15 cellular contexts compared by ENCODE assay signal in genomic region chr14:100155881-100156645, GRCh38. TPM values are rescaled to one million over a fixed set of nuclear protein-coding genes. Genes with fewer than 3 reads are reported as not detected.
DNase-seq lines count a peak whose midpoint lies in the region; TF ChIP-seq lines count a peak whose summit lies in the region.
"Had no signal": no experiment of that assay in that cellular context is flagged by ENCODE, and none has a peak within 500 bp of the region (broad histone marks: within the 10 kb centered on the region; RNA-seq: fewer than 3 reads in every experiment).

No MANE protein-coding gene starts in this region.

- H3K27me3 ChIP-seq in esophagus (ENCODE audit: control insufficient read depth in 1 of 2, insufficient read depth in 2 of 2, low read length in 2 of 2) (no peaks in the 10 kb centered on the region), osteoblast (ENCODE audit: insufficient read depth, low read length) (peaks cover 27% of the 10 kb centered on the region)

- H3K9me3 ChIP-seq in esophagus (ENCODE audit: control insufficient read depth in 2 of 2, insufficient read depth in 1 of 2, low read depth in 1 of 2, low read length in 1 of 2), result peaks cover 5 to 13% of the 10 kb centered on the region in 2 donors
- H3K9me3 ChIP-seq in osteoblast (ENCODE audit: low read depth, low read length), result peaks cover 10% of the 10 kb centered on the region
- H3K9me3 ChIP-seq: ovary had no signal

- H2AFZ ChIP-seq in osteoblast (ENCODE audit: low read length), result peak overlapping the region; percentile 57

- WGBS in esophagus, 2 donors, result 33 to 48% methylated on average over 11 of the region's 11 CpGs

- no peaks in the 10 kb centered on the region for H4K20me1 ChIP-seq in osteoblast (ENCODE audit: insufficient read depth, low read length)

- peak overlapping the region; percentile 48 for H3K4me2 ChIP-seq in osteoblast (ENCODE audit: insufficient read depth, low read length)

- H3K36me3 ChIP-seq in esophagus (ENCODE audit: control insufficient read depth in 2 of 2, insufficient read depth in 2 of 2, low read length in 1 of 2), result peaks cover 0 to 2% of the 10 kb centered on the region in 2 donors
- H3K36me3 ChIP-seq in osteoblast (ENCODE audit: insufficient read depth, low read length), result no peaks in the 10 kb centered on the region
- H3K36me3 ChIP-seq: lower lobe of right lung, ovary, tibial nerve had no signal

- H3K4me1 ChIP-seq in esophagus (ENCODE audit: control insufficient read depth in 2 of 2, insufficient read depth in 2 of 2, low read length in 1 of 2), result peaks cover 6 to 38% of the 10 kb centered on the region in 2 donors
- no peaks in the 10 kb centered on the region for H3K4me1 ChIP-seq in osteoblast (ENCODE audit: insufficient read depth, low read length)

- H3K79me2 ChIP-seq in osteoblast (ENCODE audit: insufficient read depth, low read length), result no peaks in the 10 kb centered on the region

- H3K4me3 ChIP-seq in esophagus (ENCODE audit: low read depth in 1 of 2, low read length in 2 of 2), result no peak overlapping the region
- H3K4me3 ChIP-seq in osteoblast (ENCODE audit: insufficient read depth, low read length), result no peak overlapping the region
- H3K4me3 ChIP-seq: lower lobe of right lung, ovary, SK-N-MC, tibial nerve had no signal

- H3K27ac ChIP-seq in esophagus (ENCODE audit: low read depth in 2 of 2, low read length in 1 of 2), result peak overlapping the region; percentile 75 to 88
- H3K27ac ChIP-seq in osteoblast (ENCODE audit: low read depth, low read length), result no peak overlapping the region
- H3K27ac ChIP-seq: lower lobe of right lung, ovary, SK-N-MC had no signal

- no peak for TF ChIP-seq CTCF in osteoblast (IDR thresholded peaks at IDR 0.05; ENCODE audit: extremely low read depth, low read depth, low read length)

- DNase-seq in NCI-H1417 (lab: John Stamatoyannopoulos, UW) (peak in 2 of 3 experiments; percentile 47 to 71), NCI-H1417 treated with DMSO at 0.1 percent for 48 hours (lab: John Stamatoyannopoulos, UW) (no peak), LoVo (ENCODE audit: low spot score) (peak; percentile 69), osteoblast (ENCODE audit: insufficient read length, low spot score, missing footprints) (no peak), anterior cingulate cortex (lab: John Stamatoyannopoulos, UW) (no peak), hypothalamus (lab: John Stamatoyannopoulos, UW) (no peak), T-helper 2 cell (no peak)
- DNase-seq: activated CD8-positive, alpha-beta memory T cell treated with anti-CD3 and anti-CD28 coated beads, Interleukin-2, amount 10 ng/mL, durations not matched to agents 7 days and 5 days; activated naive CD4-positive, alpha-beta T cell treated with anti-CD3 and anti-CD28 coated beads, Interleukin-2, amount 50 U/mL, for 16 hours; lower lobe of right lung; NCI-H1105 treated with DMSO at 0.1 percent for 48 hours had no signal

RNA-seq across cellular contexts. Expression of gene DEGS2, which starts 3.4 kb away (rescaled TPM):
- 10 to 100 TPM; 24.7 to 41.8 TPM for polyA plus RNA-seq in esophagus
- total RNA-seq in osteoblast, result 0.29 and 0.36 TPM in 2 replicates
- total RNA-seq: activated CD8-positive, alpha-beta memory T cell treated with anti-CD3 and anti-CD28 coated beads, Interleukin-2, amount 10 ng/mL, durations not matched to agents 7 days and 5 days had no signal

Comparison
In these comparisons a context has a peak if more than half of its experiments do, and no peak if none do; other contexts are left out.
1. DNase-seq: peak in NCI-H1417 (2 of 3) and LoVo (single experiment); none in NCI-H1417 treated with DMSO at 0.1 percent for 48 hours (single experiment), osteoblast (single experiment), anterior cingulate cortex (0 of 58), hypothalamus (0 of 51) and T-helper 2 cell (0 of 5).